In the genomic region with DNA sequence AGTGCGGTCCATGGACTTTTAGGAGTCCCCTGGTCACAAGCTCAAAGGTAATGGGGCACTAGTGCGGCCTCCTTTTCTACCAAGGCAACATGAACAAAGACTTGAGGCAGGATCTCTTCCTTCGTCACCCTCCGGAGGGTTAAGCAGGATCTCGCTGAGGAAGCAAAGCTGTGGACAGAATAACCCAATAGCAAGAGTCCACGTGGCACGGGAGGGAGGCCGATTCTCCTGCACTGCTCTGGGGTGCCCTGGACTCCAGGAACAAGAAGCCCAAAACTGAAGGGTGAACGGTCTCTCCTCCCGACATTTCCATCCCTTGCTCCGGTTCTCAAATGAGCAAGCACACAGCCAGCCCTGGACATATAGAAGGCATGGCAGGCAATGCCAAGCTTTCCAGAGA, we compare ENCODE assay signal across 1 cellular context.
TF ChIP-seq lines count a peak whose summit lies in the region.

No MANE protein-coding gene starts in this region.

TF ChIP-seq in H1, 55 proteins besides CTCF, POLR2A, EP300 and RAD21 (continued from another document):
- TF ChIP-seq E2F6 (IDR thresholded peaks at IDR 0.05) (no peak), SAP30 (IDR thresholded peaks at IDR 0.05; ENCODE audit: insufficient read depth, insufficient replicate concordance, low read length) (no peak), JUND (IDR thresholded peaks at IDR 0.05; ENCODE audit: low read length) (no peak), GTF2F1 (IDR thresholded peaks at IDR 0.05; ENCODE audit: borderline replicate concordance, low read depth, low read length) (no peak), EGR1 (IDR thresholded peaks at IDR 0.05; ENCODE audit: borderline replicate concordance, low read depth, low read length) (no peak), TEAD4 (IDR thresholded peaks at IDR 0.05; ENCODE audit: low read depth, low read length) (no peak), KDM4A (IDR thresholded peaks at IDR 0.05; ENCODE audit: low read depth, low read length, severe bottlenecking) (no peak)
